In the genomic region with DNA sequence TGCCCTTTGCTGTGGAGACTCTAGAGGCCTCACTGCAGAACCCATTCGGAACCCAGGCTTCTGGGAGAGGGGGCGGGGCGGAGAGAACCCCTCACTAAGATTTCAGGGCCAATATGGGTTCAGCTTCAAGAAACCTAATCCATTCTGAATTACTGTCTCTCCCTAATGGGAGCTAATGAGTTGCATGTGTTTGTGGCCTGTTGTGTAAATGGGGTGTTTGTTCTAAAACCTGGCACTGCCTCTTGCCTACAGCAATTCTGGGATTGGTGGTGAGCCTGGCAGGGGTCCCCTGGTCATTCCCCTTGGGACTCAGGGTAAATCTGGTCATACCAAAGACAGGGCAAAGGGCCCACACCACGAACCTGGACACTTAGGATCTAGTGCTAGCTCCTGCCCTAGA, we compare ENCODE assay signal across 1 cellular context.
TF ChIP-seq lines count a peak whose summit lies in the region.

No MANE protein-coding gene starts in this region.

TF ChIP-seq in H1, 55 proteins besides CTCF, POLR2A, EP300 and RAD21:
- TF ChIP-seq SAP30 (IDR thresholded peaks at IDR 0.05; ENCODE audit: insufficient read depth, insufficient replicate concordance, low read length) (no peak), CBX5 (IDR thresholded peaks at IDR 0.05; ENCODE audit: low read depth, low read length) (no peak), EGR1 (IDR thresholded peaks at IDR 0.05; ENCODE audit: borderline replicate concordance, low read depth, low read length) (no peak), JUND (IDR thresholded peaks at IDR 0.05; ENCODE audit: low read length) (no peak), MAFK (IDR thresholded peaks at IDR 0.05; ENCODE audit: low read depth, low read length) (no peak), TAF7 (optimal IDR thresholded peaks at IDR 0.05; ENCODE audit: borderline replicate concordance, low read depth, low read length) (no peak), GABPA (IDR thresholded peaks at IDR 0.05; ENCODE audit: borderline replicate concordance, insufficient read depth, low read length) (no peak), HDAC6 (IDR thresholded peaks at IDR 0.05; ENCODE audit: low read depth, low read length) (no peak), TCF12 (IDR thresholded peaks at IDR 0.05; ENCODE audit: low read depth, low read length) (no peak)
- TF ChIP-seq, protein P1, sequence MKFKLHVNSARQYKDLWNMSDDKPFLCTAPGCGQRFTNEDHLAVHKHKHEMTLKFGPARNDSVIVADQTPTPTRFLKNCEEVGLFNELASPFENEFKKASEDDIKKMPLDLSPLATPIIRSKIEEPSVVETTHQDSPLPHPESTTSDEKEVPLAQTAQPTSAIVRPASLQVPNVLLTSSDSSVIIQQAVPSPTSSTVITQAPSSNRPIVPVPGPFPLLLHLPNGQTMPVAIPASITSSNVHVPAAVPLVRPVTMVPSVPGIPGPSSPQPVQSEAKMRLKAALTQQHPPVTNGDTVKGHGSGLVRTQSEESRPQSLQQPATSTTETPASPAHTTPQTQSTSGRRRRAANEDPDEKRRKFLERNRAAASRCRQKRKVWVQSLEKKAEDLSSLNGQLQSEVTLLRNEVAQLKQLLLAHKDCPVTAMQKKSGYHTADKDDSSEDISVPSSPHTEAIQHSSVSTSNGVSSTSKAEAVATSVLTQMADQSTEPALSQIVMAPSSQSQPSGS (IDR thresholded peaks at IDR 0.05; ENCODE audit: low read length): no peak
- TF ChIP-seq, protein P2, sequence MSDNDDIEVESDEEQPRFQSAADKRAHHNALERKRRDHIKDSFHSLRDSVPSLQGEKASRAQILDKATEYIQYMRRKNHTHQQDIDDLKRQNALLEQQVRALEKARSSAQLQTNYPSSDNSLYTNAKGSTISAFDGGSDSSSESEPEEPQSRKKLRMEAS (IDR thresholded peaks at IDR 0.05): no peak
